Comparison of ENCODE assay signal across 11 cellular contexts in the genomic region with DNA sequence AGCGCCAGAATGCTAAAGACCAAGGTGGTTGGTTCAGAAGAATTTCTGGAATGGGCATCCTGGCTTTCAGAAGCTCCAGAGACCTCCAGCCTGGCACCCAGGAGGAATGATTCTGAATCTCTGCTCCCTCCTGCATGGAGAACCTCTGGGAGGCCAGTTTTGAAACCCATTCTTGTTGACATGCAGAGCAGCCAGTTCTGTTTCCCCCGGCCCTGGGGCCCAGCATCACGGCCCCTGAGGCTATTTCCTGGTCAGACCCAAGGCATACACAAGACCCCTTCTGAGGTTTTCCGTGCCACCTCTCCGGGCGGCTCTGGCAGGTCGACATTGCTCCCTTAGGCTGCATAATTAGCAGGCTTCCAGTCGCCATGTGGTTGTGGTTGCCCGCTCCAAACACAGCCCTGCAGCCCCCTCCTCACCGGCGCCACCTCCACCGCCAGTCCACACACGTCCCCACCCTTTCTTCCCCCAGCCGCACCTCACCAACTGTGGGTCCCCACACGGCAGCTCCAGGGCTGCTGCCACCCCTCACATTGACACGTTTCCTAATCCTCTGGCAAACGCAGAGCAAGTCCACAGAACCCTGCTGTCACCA.
"Had no signal": no experiment of that assay in that cellular context is flagged by ENCODE, and none has a peak within 500 bp of the region (broad histone marks: within the 10 kb centered on the region; RNA-seq: fewer than 3 reads in every experiment).

No MANE protein-coding gene starts in this region.

- H3K4me1 ChIP-seq: adrenal gland, testis, vagina had no signal

- DNase-seq: activated CD4-positive, alpha-beta T cell treated with anti-CD3 and anti-CD28 coated beads, Interleukin-2, amount 50 U/mL, for 1 hour; activated CD4-positive, CD25-positive, alpha-beta regulatory T cell; activated naive CD4-positive, alpha-beta T cell treated with anti-CD3 and anti-CD28 coated beads, Interleukin-2, amount 50 U/mL, for 16 hours; adrenal gland; dermis blood vessel endothelial cell; left colon; stimulated activated CD4-positive, alpha-beta T cell treated with anti-CD3 and anti-CD28 coated beads, Interleukin-4, amount 100 ng/mL, for 1 hour; stimulated activated CD8-positive, alpha-beta memory T cell treated with anti-CD3 and anti-CD28 coated beads, Interleukin-4, amount 100 ng/mL, for 48 hours; stimulated activated naive CD8-positive, alpha-beta T cell treated with anti-CD3 and anti-CD28 coated beads, Interleukin-15, Interleukin-2, amounts not matched to agents 100 U/mL and 50 U/mL, for 24 hours; testis had no signal

- ATAC-seq: stimulated activated naive CD8-positive, alpha-beta T cell treated with anti-CD3 and anti-CD28 coated beads, Interleukin-15, Interleukin-2, amounts not matched to agents 100 U/mL and 50 U/mL, for 24 hours had no signal

- H3K27me3 ChIP-seq: adrenal gland, testis, vagina had no signal

- H3K27ac ChIP-seq: adrenal gland, testis, vagina had no signal
